1 cellular context compared by ENCODE assay signal in the genomic region with DNA sequence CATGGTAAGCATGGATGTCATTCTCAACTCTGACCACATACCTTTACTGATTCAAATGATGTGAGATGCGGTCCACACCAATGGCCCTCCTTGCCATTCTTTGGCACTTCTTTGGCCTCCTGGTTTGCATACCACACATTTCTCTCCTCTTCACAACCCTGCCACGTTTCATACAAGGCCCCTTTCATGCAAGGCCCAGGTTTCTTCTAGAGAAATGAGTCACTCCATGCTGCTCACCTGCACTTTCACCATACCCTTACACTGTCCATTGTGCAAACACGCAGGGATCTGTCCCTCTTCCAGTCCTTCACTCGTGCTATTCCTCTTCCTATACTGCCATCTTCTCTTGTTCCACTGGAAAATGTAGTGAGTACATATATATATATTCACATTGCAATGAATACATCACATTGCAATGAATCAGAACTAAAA.
TF ChIP-seq lines count a peak whose summit lies in the region.

No MANE protein-coding gene starts in this region.

TF ChIP-seq in SK-N-SH treated with all-trans-retinoic acid at 6 μM for 48 hours, 23 proteins besides CTCF, POLR2A, EP300 and RAD21 (continued from another document):
- no peak for TF ChIP-seq TOX (CRISPR knock-in tag; IDR thresholded peaks at IDR 0.05; ENCODE audit: borderline replicate concordance)
- TF ChIP-seq SNAI2 (CRISPR knock-in tag; IDR thresholded peaks at IDR 0.05) = no peak
- no peak for TF ChIP-seq BACH2 (CRISPR knock-in tag; IDR thresholded peaks at IDR 0.05; ENCODE audit: borderline replicate concordance)
- TF ChIP-seq OSR1 (CRISPR knock-in tag; IDR thresholded peaks at IDR 0.05) = no peak
- no peak for TF ChIP-seq ZNF8 (CRISPR knock-in tag; IDR thresholded peaks at IDR 0.05)
- TF ChIP-seq ZFP30 (CRISPR knock-in tag; IDR thresholded peaks at IDR 0.05) = no peak
- no peak for TF ChIP-seq CREB5 (CRISPR knock-in tag; IDR thresholded peaks at IDR 0.05; ENCODE audit: low read depth)
- TF ChIP-seq, protein P1, sequence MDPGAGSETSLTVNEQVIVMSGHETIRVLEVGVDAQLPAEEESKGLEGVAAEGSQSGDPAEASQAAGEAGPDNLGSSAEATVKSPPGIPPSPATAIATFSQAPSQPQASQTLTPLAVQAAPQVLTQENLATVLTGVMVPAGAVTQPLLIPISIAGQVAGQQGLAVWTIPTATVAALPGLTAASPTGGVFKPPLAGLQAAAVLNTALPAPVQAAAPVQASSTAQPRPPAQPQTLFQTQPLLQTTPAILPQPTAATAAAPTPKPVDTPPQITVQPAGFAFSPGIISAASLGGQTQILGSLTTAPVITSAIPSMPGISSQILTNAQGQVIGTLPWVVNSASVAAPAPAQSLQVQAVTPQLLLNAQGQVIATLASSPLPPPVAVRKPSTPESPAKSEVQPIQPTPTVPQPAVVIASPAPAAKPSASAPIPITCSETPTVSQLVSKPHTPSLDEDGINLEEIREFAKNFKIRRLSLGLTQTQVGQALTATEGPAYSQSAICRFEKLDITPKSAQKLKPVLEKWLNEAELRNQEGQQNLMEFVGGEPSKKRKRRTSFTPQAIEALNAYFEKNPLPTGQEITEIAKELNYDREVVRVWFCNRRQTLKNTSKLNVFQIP (CRISPR knock-in tag; IDR thresholded peaks at IDR 0.05; ENCODE audit: borderline replicate concordance, low read depth) = no peak
- no peak for TF ChIP-seq ZFP3 (CRISPR knock-in tag; IDR thresholded peaks at IDR 0.05)
- no peak for TF ChIP-seq CSDC2 (CRISPR knock-in tag; IDR thresholded peaks at IDR 0.05)
- TF ChIP-seq CSRNP3 (CRISPR knock-in tag; IDR thresholded peaks at IDR 0.05) = no peak
- TF ChIP-seq PATZ1 (CRISPR knock-in tag; IDR thresholded peaks at IDR 0.05; ENCODE audit: borderline replicate concordance) = no peak
